ENCODE assay signal across 14 cellular contexts in genomic region chr11:68164437-68164836, GRCh38. TPM values are rescaled to one million over a fixed set of nuclear protein-coding genes. Genes with fewer than 3 reads are reported as not detected.
DNase-seq lines count a peak whose midpoint lies in the region; ATAC-seq, FAIRE-seq and TF ChIP-seq lines count a peak whose summit lies in the region.
"Had no signal": no experiment of that assay in that cellular context is flagged by ENCODE, and none has a peak within 500 bp of the region (broad histone marks: within the 10 kb centered on the region; RNA-seq: fewer than 3 reads in every experiment).

No MANE protein-coding gene starts in this region.

- H3K36me3 ChIP-seq in GM23248 (ENCODE audit: low read depth): peaks cover 17% of the 10 kb centered on the region; the same call in 1 of the 2 replicates
- peaks cover 10% of the 10 kb centered on the region for H3K36me3 ChIP-seq in Caco-2 (ENCODE audit: control insufficient read depth, insufficient read depth, low read length)

- in situ Hi-C loops in GM23248 (cut with MboI): no loop called here

- H3K4me1 Mint-ChIP-seq in stimulated activated effector memory CD8-positive, alpha-beta T cell treated with anti-CD3 and anti-CD28 coated beads, Interleukin-12 subunit alpha, Interleukin-12 subunit beta, amount 100 ng/mL, for 72 hours: peaks cover 8% of the 10 kb centered on the region
- H3K4me1 Mint-ChIP-seq in Caco-2 (ENCODE audit: low read depth, unreplicated experiment): peaks cover 5% of the 10 kb centered on the region
- H3K4me1 Mint-ChIP-seq: activated T-helper 17 cell treated with anti-CD3 and anti-CD28 coated beads, Interleukin-2, amount 50 U/mL, for 72 hours had no signal

- no peaks in the 10 kb centered on the region for H3K9me2 ChIP-seq in GM23248 (ENCODE audit: insufficient read depth)

- H3K4me1 ChIP-seq in GM23248 (ENCODE audit: insufficient read depth) (0 out of 2 replicates have a peak, but pooled peaks cover 2% of the 10 kb centered on the region), Caco-2 (peaks cover 14% of the 10 kb centered on the region)
- H3K4me1 ChIP-seq: gastrocnemius medialis had no signal

- H3K4me3 Mint-ChIP-seq in stimulated activated effector memory CD8-positive, alpha-beta T cell treated with anti-CD3 and anti-CD28 coated beads, Interleukin-12 subunit alpha, Interleukin-12 subunit beta, amount 100 ng/mL, for 72 hours: no peak overlapping the region
- H3K4me3 Mint-ChIP-seq in Caco-2 (ENCODE audit: unreplicated experiment): no peak overlapping the region
- H3K4me3 Mint-ChIP-seq: activated CD4-positive, alpha-beta memory T cell treated with anti-CD3 and anti-CD28 coated beads for 36 hours; activated T-helper 17 cell treated with anti-CD3 and anti-CD28 coated beads, Interleukin-2, amount 50 U/mL, for 72 hours; neural crest cell had no signal

- H3K9me3 ChIP-seq in GM23248 (ENCODE audit: low read depth): no peaks in the 10 kb centered on the region
- no peaks in the 10 kb centered on the region for H3K9me3 ChIP-seq in Caco-2
- H3K9me3 ChIP-seq: gastrocnemius medialis, MG63 had no signal

- H3K27ac Mint-ChIP-seq in stimulated activated effector memory CD8-positive, alpha-beta T cell treated with anti-CD3 and anti-CD28 coated beads, Interleukin-12 subunit alpha, Interleukin-12 subunit beta, amount 100 ng/mL, for 72 hours: peak overlapping the region; percentile 20
- no peak overlapping the region for H3K27ac Mint-ChIP-seq in Caco-2 (ENCODE audit: unreplicated experiment)
- H3K27ac Mint-ChIP-seq: activated CD4-positive, alpha-beta memory T cell treated with anti-CD3 and anti-CD28 coated beads for 36 hours; activated T-helper 17 cell treated with anti-CD3 and anti-CD28 coated beads, Interleukin-2, amount 50 U/mL, for 72 hours had no signal

- no peak overlapping the region for H3K27ac ChIP-seq in GM23248
- H3K27ac ChIP-seq: gastrocnemius medialis had no signal

- CTCF ChIA-PET in Caco-2 (lab: Charles Lee): no interaction called here

- H3K4me2 ChIP-seq in GM23248 (ENCODE audit: unreplicated experiment): no peak overlapping the region

- peaks cover 62% of the 10 kb centered on the region for H3K36me3 Mint-ChIP-seq in stimulated activated effector memory CD8-positive, alpha-beta T cell treated with anti-CD3 and anti-CD28 coated beads, Interleukin-12 subunit alpha, Interleukin-12 subunit beta, amount 100 ng/mL, for 72 hours
- H3K36me3 Mint-ChIP-seq in Caco-2 (ENCODE audit: insufficient read depth, unreplicated experiment): peaks cover 65% of the 10 kb centered on the region

- no peaks in the 10 kb centered on the region for H3K9me3 Mint-ChIP-seq in stimulated activated effector memory CD8-positive, alpha-beta T cell treated with anti-CD3 and anti-CD28 coated beads, Interleukin-12 subunit alpha, Interleukin-12 subunit beta, amount 100 ng/mL, for 72 hours
- no peaks in the 10 kb centered on the region for H3K9me3 Mint-ChIP-seq in Caco-2 (ENCODE audit: unreplicated experiment)
- H3K9me3 Mint-ChIP-seq: activated CD4-positive, alpha-beta memory T cell treated with anti-CD3 and anti-CD28 coated beads for 36 hours; activated T-helper 17 cell treated with anti-CD3 and anti-CD28 coated beads, Interleukin-2, amount 50 U/mL, for 72 hours; neural crest cell had no signal

- no peak overlapping the region for H3K9ac ChIP-seq in GM23248

- BruUV-seq in Caco-2 (replicated peaks; lab: Mats Ljungman, UMichigan): no TSS peak

- POLR2A ChIA-PET in Caco-2 (lab: Charles Lee): no interaction called here

- H4K20me1 ChIP-seq in GM23248 (ENCODE audit: insufficient read depth): no peaks in the 10 kb centered on the region

- TF ChIP-seq CTCF in Caco-2 (IDR thresholded peaks at IDR 0.05; ENCODE audit: insufficient read depth in 1 of 2, low read depth in 1 of 2, low read length in 1 of 2, severe bottlenecking in 1 of 2, unreplicated experiment in 1 of 2): no peak

- no peak overlapping the region for H2AFZ ChIP-seq in GM23248

- H3K4me3 ChIP-seq in GM23248: no peak overlapping the region
- no peak overlapping the region for H3K4me3 ChIP-seq in Caco-2 (ENCODE audit: low read depth, low read length)
- H3K4me3 ChIP-seq: gastrocnemius medialis, MG63 had no signal

- WGBS in GM23248 (ENCODE audit: low coverage in 1 of 2, low lambda C conversion rate in 2 of 2, missing lambda C conversion rate in 2 of 2), 2 experiments: 79 to 85% methylated on average over 2 of the region's 2 CpGs

- H3F3A ChIP-seq in GM23248 (ENCODE audit: insufficient read depth): no peaks in the 10 kb centered on the region

- H3K79me2 ChIP-seq in GM23248 (ENCODE audit: insufficient read depth): no peaks in the 10 kb centered on the region

- DNase-seq in GM23248 (peak; percentile 76), RCC 7860 (ENCODE audit: low spot score) (peak; percentile 12), Caco-2 (no peak)
- DNase-seq in stimulated activated effector memory CD8-positive, alpha-beta T cell treated with anti-CD3 and anti-CD28 coated beads, Interleukin-12 subunit alpha, Interleukin-12 subunit beta, amount 100 ng/mL, for 72 hours (ENCODE audit: low spot score in 2 of 2): no peak
- DNase-seq in activated naive CD4-positive, alpha-beta T cell (lab: John Stamatoyannopoulos, UW): no peak
- DNase-seq: activated CD4-positive, alpha-beta memory T cell treated with anti-CD3 and anti-CD28 coated beads for 36 hours; gastrocnemius medialis; MG63; NCI-H1930; NCI-H510A treated with DMSO at 0.1 percent for 48 hours had no signal

- H3K27me3 ChIP-seq in GM23248 (replicated peaks; ENCODE audit: insufficient read depth) (no peaks in the 10 kb centered on the region), Caco-2 (replicated peaks; ENCODE audit: control insufficient read depth, insufficient read depth, low read length) (no peaks in the 10 kb centered on the region)
- H3K27me3 ChIP-seq: gastrocnemius medialis, MG63 had no signal

- no peaks in the 10 kb centered on the region for H3K27me3 Mint-ChIP-seq in Caco-2 (ENCODE audit: insufficient read depth, unreplicated experiment)
- H3K27me3 Mint-ChIP-seq: activated CD4-positive, alpha-beta memory T cell treated with anti-CD3 and anti-CD28 coated beads for 36 hours; activated T-helper 17 cell treated with anti-CD3 and anti-CD28 coated beads, Interleukin-2, amount 50 U/mL, for 72 hours had no signal

- intact Hi-C loops in Caco-2 (cut with micrococcal nuclease; ENCODE audit: unreplicated experiment): no loop called here

- no peak for FAIRE-seq in RCC 7860 (lab: Jason Lieb, UNC)

- peak; percentile 91 for ATAC-seq in esophagus mucosa
- no peak for ATAC-seq in stimulated activated effector memory CD8-positive, alpha-beta T cell treated with anti-CD3 and anti-CD28 coated beads, Interleukin-12 subunit alpha, Interleukin-12 subunit beta, amount 100 ng/mL, for 72 hours
- no peak for ATAC-seq in HG02798 (IDR thresholded peaks at IDR 0.05; ENCODE audit: poor library complexity, unreplicated experiment)
- ATAC-seq: activated T-helper 17 cell treated with anti-CD3 and anti-CD28 coated beads, Interleukin-2, amount 50 U/mL, for 72 hours; gastrocnemius medialis had no signal

RNA-seq across cellular contexts. Expression of gene CHKA, which starts 43.2 kb away (rescaled TPM):
- 4.2 and 12.3 TPM in 2 replicates for total RNA-seq in GM23248 (2014; rRNA removed; shearing (Covaris generic))
- polyA plus RNA-seq in GM23248 (2016; fragmentation: Nextera tagmentation; extraction: Ambion mirVana): 3.6 and 4.2 TPM in 2 replicates
- total RNA-seq in esophagus mucosa (2.3 TPM), Caco-2 (2022) (169 TPM in 2 replicates)

RNA-seq across cellular contexts. Expression of gene KMT5B, which starts 48.7 kb away (rescaled TPM):
- 17.7 and 25.9 TPM in 2 replicates for total RNA-seq in GM23248 (2014; rRNA removed; shearing (Covaris generic))
- polyA plus RNA-seq in GM23248 (2016; fragmentation: Nextera tagmentation; extraction: Ambion mirVana): 21.0 and 22.9 TPM in 2 replicates
- 23.7 TPM for total RNA-seq in esophagus mucosa
- 89.1 and 91.2 TPM in 2 replicates for total RNA-seq in Caco-2 (2022)

Comparison
In these comparisons a context has a peak if more than half of its experiments do, and no peak if none do; other contexts are left out.
1. DNase-seq: peak in GM23248 (single experiment) and RCC 7860 (single experiment); none in stimulated activated effector memory CD8-positive, alpha-beta T cell treated with anti-CD3 and anti-CD28 coated beads, Interleukin-12 subunit alpha, Interleukin-12 subunit beta, amount 100 ng/mL, for 72 hours (0 of 2), activated naive CD4-positive, alpha-beta T cell (0 of 4) and Caco-2 (0 of 2).
2. RNA of gene CHKA, which starts 43.2 kb away (total RNA-seq): 169 TPM in Caco-2; 4.2 to 12.3 TPM in GM23248 and 2.3 TPM in esophagus mucosa (single experiment); every median in the first group is over 10 times any median in the second.